In the genomic region with DNA sequence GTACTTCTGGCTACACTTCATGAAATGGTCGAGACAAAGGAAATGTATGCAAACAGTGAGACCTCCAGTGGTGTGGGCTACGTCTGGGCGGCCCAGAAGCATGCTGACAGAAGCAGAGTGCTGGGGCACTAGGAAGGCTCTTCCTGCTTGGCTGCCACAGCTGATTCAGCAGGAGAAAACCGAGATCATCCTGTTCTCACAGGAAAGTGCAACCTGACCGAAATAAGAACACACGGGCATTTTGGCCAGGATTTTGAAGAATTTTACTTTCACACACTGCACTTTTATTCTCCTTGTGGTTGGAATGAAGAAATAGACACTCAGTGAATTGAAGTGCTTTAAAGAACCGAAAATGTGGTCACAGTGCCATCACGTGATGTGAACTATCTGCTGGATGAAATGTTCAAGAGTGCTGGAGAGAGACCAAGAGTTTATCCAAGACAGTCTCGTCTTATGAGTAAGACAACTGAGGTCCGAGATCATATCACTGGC, we compare ENCODE assay signal across 14 cellular contexts.
DNase-seq lines count a peak whose midpoint lies in the region; ATAC-seq, FAIRE-seq and TF ChIP-seq lines count a peak whose summit lies in the region.
"Had no signal": no experiment of that assay in that cellular context is flagged by ENCODE, and none has a peak within 500 bp of the region (broad histone marks: within the 10 kb centered on the region; RNA-seq: fewer than 3 reads in every experiment).

No MANE protein-coding gene starts in this region.

- no peak overlapping the region for H3K27ac Mint-ChIP-seq in astrocyte (ENCODE audit: unreplicated experiment)
- no peak overlapping the region for H3K27ac Mint-ChIP-seq in activated naive CD4-positive, alpha-beta T cell treated with anti-CD3 and anti-CD28 coated beads, Interleukin-2, amount 50 U/mL, for 72 hours
- H3K27ac Mint-ChIP-seq: CD4-positive, alpha-beta T cell had no signal

- peak overlapping the region; percentile 4 for H3K9ac ChIP-seq in astrocyte (ENCODE audit: low read length)

- no peak overlapping the region for H3K4me3 Mint-ChIP-seq in astrocyte (ENCODE audit: unreplicated experiment)
- H3K4me3 Mint-ChIP-seq: CD4-positive, alpha-beta T cell had no signal

- TF ChIP-seq POLR2A in uterus (IDR thresholded peaks at IDR 0.05) = no peak

- peaks cover 8% of the 10 kb centered on the region for H3K27me3 Mint-ChIP-seq in astrocyte (ENCODE audit: low read depth, unreplicated experiment)

- no peaks in the 10 kb centered on the region for H3K36me3 ChIP-seq in cardiac muscle cell
- H3K36me3 ChIP-seq in astrocyte (ENCODE audit: insufficient read depth, low read length) = no peaks in the 10 kb centered on the region
- H3K36me3 ChIP-seq in uterus = no peaks in the 10 kb centered on the region
- no peaks in the 10 kb centered on the region; the same call in 1 of the 2 replicates for H3K36me3 ChIP-seq in MG63

- TF ChIP-seq CTCF in cardiac muscle cell (IDR thresholded peaks at IDR 0.05; ENCODE audit: low read depth, low read length) (peak; percentile 35), astrocyte (IDR thresholded peaks at IDR 0.05; ENCODE audit: insufficient read depth, low read depth, low read length) (peak; percentile 13), uterus (IDR thresholded peaks at IDR 0.05) (peak in 3 of 4 experiments; percentile 4 to 37 (median 14))

- no peaks in the 10 kb centered on the region for H3K36me3 Mint-ChIP-seq in astrocyte (ENCODE audit: low read depth, unreplicated experiment)
- no peaks in the 10 kb centered on the region for H3K36me3 Mint-ChIP-seq in activated naive CD4-positive, alpha-beta T cell treated with anti-CD3 and anti-CD28 coated beads, Interleukin-2, amount 50 U/mL, for 72 hours

- no peaks in the 10 kb centered on the region for H3K9me3 ChIP-seq in cardiac muscle cell (ENCODE audit: low read depth)
- no peaks in the 10 kb centered on the region for H3K9me3 ChIP-seq in astrocyte (ENCODE audit: insufficient read depth, low read depth, low read length)
- H3K9me3 ChIP-seq in uterus = no peaks in the 10 kb centered on the region
- no peaks in the 10 kb centered on the region for H3K9me3 ChIP-seq in MG63

- peak; percentile 49 for FAIRE-seq in astrocyte (lab: Jason Lieb, UNC)

- no peak overlapping the region for H2AFZ ChIP-seq in astrocyte (ENCODE audit: low read depth, low read length)

- H3K9me3 Mint-ChIP-seq in astrocyte (ENCODE audit: unreplicated experiment) = peaks cover 6% of the 10 kb centered on the region
- H3K9me3 Mint-ChIP-seq in activated naive CD4-positive, alpha-beta T cell treated with anti-CD3 and anti-CD28 coated beads, Interleukin-2, amount 50 U/mL, for 72 hours = peaks cover 0 to 4% of the 10 kb centered on the region in 2 donors
- H3K9me3 Mint-ChIP-seq: CD4-positive, alpha-beta T cell had no signal

- ATAC-seq in activated naive CD4-positive, alpha-beta T cell treated with anti-CD3 and anti-CD28 coated beads, Interleukin-2, amount 50 U/mL, for 72 hours = no peak

- H3K4me1 ChIP-seq in cardiac muscle cell (ENCODE audit: low read depth) (peaks cover 19% of the 10 kb centered on the region), astrocyte (ENCODE audit: insufficient read depth, low read length) (peaks cover 5% of the 10 kb centered on the region), uterus (no peaks in the 10 kb centered on the region)

- peaks cover 5% of the 10 kb centered on the region for H4K20me1 ChIP-seq in astrocyte (ENCODE audit: insufficient read depth, low read length)

- H3K27ac ChIP-seq in cardiac muscle cell = peak overlapping the region; percentile 37
- H3K27ac ChIP-seq in astrocyte (ENCODE audit: low read depth, low read length) = no peak overlapping the region
- no peak overlapping the region for H3K27ac ChIP-seq in uterus
- H3K27ac ChIP-seq: skin epidermis had no signal

- H3K79me2 ChIP-seq in astrocyte (ENCODE audit: insufficient read depth, low read length) = no peaks in the 10 kb centered on the region

- H3K4me1 Mint-ChIP-seq in astrocyte (ENCODE audit: low read depth, unreplicated experiment) = peaks cover 10% of the 10 kb centered on the region

- peak; percentile 78 to 93 for DNase-seq in cardiac muscle cell (ENCODE audit: low read depth in 1 of 2, low spot score in 1 of 2)
- DNase-seq in cardiac septum (ENCODE audit: low spot score) = no peak
- peak; percentile 92 for DNase-seq in astrocyte (ENCODE audit: low read depth)
- peak; percentile 20 for DNase-seq in iPS-NIHi11 (ENCODE audit: low spot score)
- DNase-seq in uterus = no peak
- DNase-seq in MG63 = no peak
- no peak for DNase-seq in stimulated activated CD4-positive, alpha-beta T cell treated with anti-CD3 and anti-CD28 coated beads, Interleukin-2, amount 100 ng/mL, for 24 hours
- no peak for DNase-seq in activated naive CD4-positive, alpha-beta T cell treated with anti-CD3 and anti-CD28 coated beads, Interleukin-2, amount 50 U/mL, for 72 hours (ENCODE audit: low spot score in 2 of 2)
- DNase-seq: activated CD8-positive, alpha-beta memory T cell treated with anti-CD3 and anti-CD28 coated beads, Interleukin-2, amount 50 U/mL, for 48 hours; CD4-positive, alpha-beta T cell; dermis blood vessel endothelial cell; kidney glomerular epithelial cell; stimulated activated naive CD4-positive, alpha-beta T cell treated with Interleukin-2 at 50 U/mL for 16 hours had no signal

- intact Hi-C loops in cardiac septum (cut with DNase I) (no loop called here), uterus (cut with DNase I; ENCODE audit: low total_unique reads) (no loop called here)

- H3K27me3 ChIP-seq in cardiac muscle cell (no peaks in the 10 kb centered on the region), astrocyte (ENCODE audit: insufficient read depth, low read length) (no peaks in the 10 kb centered on the region), uterus (no peaks in the 10 kb centered on the region), MG63 (no peaks in the 10 kb centered on the region)

- H3K4me2 ChIP-seq in astrocyte (ENCODE audit: low read length) = peak overlapping the region; percentile 49

- no peak overlapping the region for H3K4me3 ChIP-seq in cardiac muscle cell
- no peak overlapping the region for H3K4me3 ChIP-seq in astrocyte (ENCODE audit: insufficient read depth, low read depth, low read length)
- H3K4me3 ChIP-seq in uterus = no peak overlapping the region
- H3K4me3 ChIP-seq in MG63 = no peak overlapping the region
- H3K4me3 ChIP-seq: skin epidermis had no signal

Comparison
In these comparisons a context has a peak if more than half of its experiments do, and no peak if none do; other contexts are left out.
1. DNase-seq: peak in cardiac muscle cell (2 of 2), astrocyte (single experiment) and iPS-NIHi11 (single experiment); none in cardiac septum (single experiment), uterus (0 of 2), MG63 (single experiment), stimulated activated CD4-positive, alpha-beta T cell treated with anti-CD3 and anti-CD28 coated beads, Interleukin-2, amount 100 ng/mL, for 24 hours (0 of 2) and activated naive CD4-positive, alpha-beta T cell treated with anti-CD3 and anti-CD28 coated beads, Interleukin-2, amount 50 U/mL, for 72 hours (0 of 2).
2. Peak in every context shown above with its lines, with median percentiles within 50 percentile points of each other: CTCF ChIP-seq.